In the genomic region with DNA sequence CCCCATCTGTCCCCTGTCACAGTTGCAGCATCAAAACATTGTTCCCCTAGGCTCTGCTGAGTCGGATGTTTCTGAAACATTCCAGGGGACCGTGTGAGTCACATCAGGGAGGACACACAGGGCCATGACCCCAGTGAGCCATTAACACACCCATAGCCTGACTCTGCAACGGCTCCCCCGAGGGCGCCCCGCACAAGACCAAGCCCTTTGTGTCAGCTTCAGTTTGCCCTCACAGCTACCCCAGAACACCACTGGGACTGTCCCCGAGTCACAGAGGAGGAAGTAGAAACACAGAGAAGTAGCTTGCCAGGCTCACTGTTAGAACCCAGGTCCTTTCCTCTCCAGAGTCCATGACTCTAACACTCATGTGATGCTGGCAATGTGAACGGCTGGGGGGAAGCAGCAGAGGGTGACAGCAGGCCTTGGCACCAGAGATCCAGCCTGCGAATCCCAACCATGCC, we compare ENCODE assay signal across 7 cellular contexts.
DNase-seq lines count a peak whose midpoint lies in the region; ATAC-seq and TF ChIP-seq lines count a peak whose summit lies in the region.

No MANE protein-coding gene starts in this region.

- 30 to 38% methylated on average over 2 to 9 of the region's 9 CpGs for WGBS in transverse colon (ENCODE audit: low coverage in 1 of 2), 2 donors

- no peak for ATAC-seq in HG03159 (IDR thresholded peaks at IDR 0.05; ENCODE audit: unreplicated experiment)

- no peaks in the 10 kb centered on the region for H3K36me3 ChIP-seq in adipocyte (ENCODE audit: control insufficient read depth, insufficient read depth, low read length, severe bottlenecking)
- H3K36me3 ChIP-seq in transverse colon: no peaks in the 10 kb centered on the region

- H3K27ac ChIP-seq in transverse colon: no peak overlapping the region

- H3K9me3 ChIP-seq in adipocyte (ENCODE audit: control insufficient read depth, low read length): no peaks in the 10 kb centered on the region
- H3K9me3 ChIP-seq in transverse colon: no peaks in the 10 kb centered on the region

- DNase-seq in H4 (ENCODE audit: low spot score): peak; percentile 13
- DNase-seq in adipocyte (ENCODE audit: low read depth): peak; percentile 28
- DNase-seq in left kidney (ENCODE audit: low read depth, low spot score): peak; percentile 51
- DNase-seq in transverse colon: peak; percentile 13
- DNase-seq in activated CD8-positive, alpha-beta memory T cell treated with anti-CD3 and anti-CD28 coated beads, Interleukin-2, amount 50 U/mL, for 48 hours: no peak
- DNase-seq in NCI-H146 (lab: John Stamatoyannopoulos, UW): no peak

- intact Hi-C loops in transverse colon (cut with DNase I; ENCODE audit: low total_unique reads): no loop called here

- H3K4me1 ChIP-seq in adipocyte (ENCODE audit: control insufficient read depth, insufficient read depth, low read length) (peaks cover 8% of the 10 kb centered on the region), transverse colon (no peaks in the 10 kb centered on the region)

- H3K27me3 ChIP-seq in adipocyte (replicated peaks; ENCODE audit: control insufficient read depth, insufficient read depth, low read length) (no peaks in the 10 kb centered on the region), transverse colon (no peaks in the 10 kb centered on the region)

- in situ Hi-C loops in transverse colon (cut with MboI; ENCODE audit: low pct_ligation_motif_present in 1 of 4, low pct_unique_long_range_greater_than_20kb in 1 of 4, low sequenced_read_pairs in 3 of 4): no loop called here

- TF ChIP-seq CTCF in transverse colon (IDR thresholded peaks at IDR 0.05): no peak

- no peak for TF ChIP-seq EP300 in transverse colon (IDR thresholded peaks at IDR 0.05; ENCODE audit: low read depth)

- H3K9ac ChIP-seq in adipocyte (ENCODE audit: low read length): no peak overlapping the region

- H3K4me3 ChIP-seq in adipocyte (ENCODE audit: low read length) (no peak overlapping the region), transverse colon (no peak overlapping the region)

- no peak for TF ChIP-seq POLR2A in transverse colon (IDR thresholded peaks at IDR 0.05)

Comparison
In these comparisons a context has a peak if more than half of its experiments do, and no peak if none do; other contexts are left out.
1. DNase-seq: peak in H4 (single experiment), adipocyte (single experiment), left kidney (single experiment) and transverse colon (single experiment); none in activated CD8-positive, alpha-beta memory T cell treated with anti-CD3 and anti-CD28 coated beads, Interleukin-2, amount 50 U/mL, for 48 hours (single experiment) and NCI-H146 (single experiment).